ENCODE assay signal across 13 cellular contexts in the genomic region with DNA sequence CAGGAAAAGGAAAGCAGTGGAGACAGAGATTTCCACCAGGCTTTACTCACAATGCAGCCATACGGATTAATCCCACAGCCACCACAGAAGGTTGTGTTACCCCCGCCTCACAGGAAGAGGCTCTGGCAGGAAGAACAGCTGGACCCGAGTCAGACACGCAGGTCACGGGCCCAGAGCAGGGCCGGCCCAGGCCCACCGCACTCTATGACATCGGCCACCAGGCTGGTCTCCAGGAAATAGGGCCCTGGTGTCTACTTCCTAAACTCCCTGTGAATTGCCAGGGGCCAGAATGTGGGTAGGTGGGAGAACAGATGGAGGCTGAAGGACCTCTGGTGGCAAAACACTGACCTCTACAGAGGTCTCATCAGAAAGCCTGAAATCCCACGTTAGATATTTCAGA. TPM values are rescaled to one million over a fixed set of nuclear protein-coding genes. Genes with fewer than 3 reads are reported as not detected.
A peak's percentile ranks its signal among the peaks of the same experiment; 100 is the strongest.
DNase-seq lines count a peak whose midpoint lies in the region; ATAC-seq and TF ChIP-seq lines count a peak whose summit lies in the region.
"Had no signal": no experiment of that assay in that cellular context is flagged by ENCODE, and none has a peak within 500 bp of the region (broad histone marks: within the 10 kb centered on the region; RNA-seq: fewer than 3 reads in every experiment).

No MANE protein-coding gene starts in this region.

- no peak overlapping the region for H3K4me3 Mint-ChIP-seq in activated CD4-positive, alpha-beta T cell treated with anti-CD3 and anti-CD28 coated beads for 36 hours

- peak overlapping the region; percentile 60 for H4K8ac ChIP-seq in mesenchymal stem cell (ENCODE audit: low read length)

- H4K91ac ChIP-seq in mesenchymal stem cell (ENCODE audit: low read length): peak overlapping the region; percentile 52

- H2BK12ac ChIP-seq in mesenchymal stem cell (ENCODE audit: low read length in 2 of 2): no peak overlapping the region

- peak overlapping the region; percentile 92 for H2AK5ac ChIP-seq in mesenchymal stem cell (ENCODE audit: low read length, severe bottlenecking)

- H3K9ac ChIP-seq in adipocyte (ENCODE audit: low read length) (peak overlapping the region; percentile 71), mesenchymal stem cell (ENCODE audit: low read length) (peak overlapping the region; percentile 80), subcutaneous abdominal adipose tissue (ENCODE audit: low read length in 5 of 5) (peak overlapping the region in 4 of 5 donors; percentile 20 to 38 (median 29))

- H3K79me1 ChIP-seq in mesenchymal stem cell (replicated peaks; ENCODE audit: low read length, poor library complexity, severe bottlenecking): peaks cover 14% of the 10 kb centered on the region

- POLR2A ChIA-PET in activated CD4-positive, alpha-beta T cell treated with anti-CD3 and anti-CD28 coated beads for 36 hours (lab: Charles Lee): no interaction called here

- H3K36me3 ChIP-seq in adipocyte (ENCODE audit: control insufficient read depth, insufficient read depth, low read length, severe bottlenecking): peaks cover 45% of the 10 kb centered on the region
- peaks cover 37 to 47% of the 10 kb centered on the region in 2 experiments for H3K36me3 ChIP-seq in mesenchymal stem cell (ENCODE audit: control insufficient read depth in 1 of 2, insufficient read depth in 2 of 2, low read depth in 1 of 2, low read length in 2 of 2)
- H3K36me3 ChIP-seq in subcutaneous abdominal adipose tissue (ENCODE audit: control insufficient read depth in 5 of 5, insufficient read depth in 5 of 5, low read length in 5 of 5): peaks cover 0 to 44% (median 30%) of the 10 kb centered on the region in 5 donors

- H3K27ac ChIP-seq in mesenchymal stem cell (ENCODE audit: low read length, poor library complexity, severe bottlenecking) (peak overlapping the region; percentile 99), subcutaneous abdominal adipose tissue (ENCODE audit: low read depth, low read length) (peak overlapping the region; percentile 65), foreskin keratinocyte (no peak overlapping the region)

- no peaks in the 10 kb centered on the region for H3K9me3 Mint-ChIP-seq in activated CD4-positive, alpha-beta T cell treated with anti-CD3 and anti-CD28 coated beads for 36 hours (ENCODE audit: low read depth)

- DNase-seq in activated CD4-positive, alpha-beta T cell treated with anti-CD3 and anti-CD28 coated beads for 36 hours: no peak
- DNase-seq in activated CD4-positive, alpha-beta T cell treated with anti-CD3 and anti-CD28 coated beads for 4 hours: no peak
- DNase-seq in adipocyte (ENCODE audit: low read depth) (no peak), mesenchymal stem cell (peak; percentile 63), foreskin keratinocyte (no peak), COLO668 (lab: John Stamatoyannopoulos, UW; ENCODE audit: unreplicated experiment) (no peak)
- DNase-seq: activated CD4-positive, alpha-beta T cell treated with anti-CD3 and anti-CD28 coated beads, Interleukin-2, amount 50 U/mL, for 4 hours; effector CD8-positive, alpha-beta T cell; nucleus accumbens had no signal

- H3K9me3 ChIP-seq in adipocyte (ENCODE audit: control insufficient read depth, low read length) (no peaks in the 10 kb centered on the region), mesenchymal stem cell (ENCODE audit: control insufficient read depth, low read length) (no peaks in the 10 kb centered on the region), subcutaneous abdominal adipose tissue (ENCODE audit: control insufficient read depth in 5 of 5, low read length in 5 of 5) (no peaks in the 10 kb centered on the region)

- peaks cover 30% of the 10 kb centered on the region for H3K4me1 ChIP-seq in adipocyte (ENCODE audit: control insufficient read depth, insufficient read depth, low read length)
- peaks cover 38% of the 10 kb centered on the region for H3K4me1 ChIP-seq in mesenchymal stem cell (ENCODE audit: control insufficient read depth, insufficient read depth, low read depth, low read length)
- peaks cover 9 to 69% (median 47%) of the 10 kb centered on the region in 5 donors for H3K4me1 ChIP-seq in subcutaneous abdominal adipose tissue (ENCODE audit: control insufficient read depth in 5 of 5, insufficient read depth in 5 of 5, low read length in 5 of 5)
- H3K4me1 ChIP-seq in foreskin keratinocyte: peaks cover 16% of the 10 kb centered on the region

- no peak for ATAC-seq in activated CD4-positive, alpha-beta T cell treated with anti-CD3 and anti-CD28 coated beads for 36 hours
- ATAC-seq in GM18870 (IDR thresholded peaks at IDR 0.05; ENCODE audit: unreplicated experiment) (no peak), foreskin keratinocyte (no peak)

- peak overlapping the region; percentile 3 to 16 for H3K18ac ChIP-seq in mesenchymal stem cell (ENCODE audit: low read depth in 1 of 2, low read length in 2 of 2)

- peak overlapping the region in 1 of 2 experiments; percentile 53 for H3K14ac ChIP-seq in mesenchymal stem cell (ENCODE audit: low read length in 2 of 2)

- peak overlapping the region; percentile 74 for H2BK5ac ChIP-seq in mesenchymal stem cell (ENCODE audit: low read depth, low read length, poor library complexity, severe bottlenecking)

- CTCF ChIA-PET in activated CD4-positive, alpha-beta T cell treated with anti-CD3 and anti-CD28 coated beads for 36 hours (lab: Charles Lee): interaction anchor here (1.3 to 1.6 kb wide), 2 partner anchors 27 to 40 kb away, joined by 4 to 5 read pairs; no protein-coding TSS in a partner anchor

- no peak overlapping the region for H2BK120ac ChIP-seq in mesenchymal stem cell (ENCODE audit: low read depth, low read length)

- no peak overlapping the region for H3K4me3 ChIP-seq in adipocyte (ENCODE audit: low read length)
- H3K4me3 ChIP-seq in mesenchymal stem cell (ENCODE audit: insufficient read depth in 1 of 2, low read depth in 1 of 2, low read length in 2 of 2): no peak overlapping the region
- no peak overlapping the region for H3K4me3 ChIP-seq in subcutaneous abdominal adipose tissue (ENCODE audit: low read depth in 1 of 5, low read length in 5 of 5)

- peak overlapping the region; percentile 71 for H3K27ac Mint-ChIP-seq in activated CD4-positive, alpha-beta T cell treated with anti-CD3 and anti-CD28 coated beads for 36 hours

- intact Hi-C loops in activated CD4-positive, alpha-beta T cell treated with anti-CD3 and anti-CD28 coated beads for 36 hours (cut with DNase I, micrococcal nuclease): loop anchor here (10.0 kb wide), 2 partner anchors 48 to 268 kb away; no protein-coding TSS in a partner anchor

- H3K4me1 Mint-ChIP-seq in activated CD4-positive, alpha-beta T cell treated with anti-CD3 and anti-CD28 coated beads for 36 hours: peaks cover 28% of the 10 kb centered on the region

- TF ChIP-seq CTCF in foreskin keratinocyte (conservative IDR thresholded peaks at IDR 0.05): no peak

- H2BK15ac ChIP-seq in mesenchymal stem cell (ENCODE audit: low read depth, poor library complexity, severe bottlenecking): no peak overlapping the region

- H3K27me3 ChIP-seq in adipocyte (replicated peaks; ENCODE audit: control insufficient read depth, insufficient read depth, low read length) (no peaks in the 10 kb centered on the region), mesenchymal stem cell (ENCODE audit: control insufficient read depth in 1 of 2, insufficient read depth in 1 of 2, low read length in 2 of 2) (no peaks in the 10 kb centered on the region), subcutaneous abdominal adipose tissue (ENCODE audit: control insufficient read depth in 5 of 5, insufficient read depth in 4 of 5, low read length in 5 of 5) (no peaks in the 10 kb centered on the region), foreskin keratinocyte (no peaks in the 10 kb centered on the region)

- peak overlapping the region; percentile 13 to 20 for H3K4ac ChIP-seq in mesenchymal stem cell (ENCODE audit: low read depth in 1 of 2, low read length in 2 of 2)

- H3K27me3 Mint-ChIP-seq in activated CD4-positive, alpha-beta T cell treated with anti-CD3 and anti-CD28 coated beads for 36 hours: no peaks in the 10 kb centered on the region

- H3K23ac ChIP-seq in mesenchymal stem cell (ENCODE audit: low read length in 2 of 2): no peak overlapping the region

- H3K4me2 ChIP-seq in mesenchymal stem cell (ENCODE audit: low read length, poor library complexity, severe bottlenecking): no peak overlapping the region

- H2AFZ ChIP-seq in mesenchymal stem cell (ENCODE audit: low read depth, low read length): no peak overlapping the region

- peaks cover 16% of the 10 kb centered on the region for H3K36me3 Mint-ChIP-seq in activated CD4-positive, alpha-beta T cell treated with anti-CD3 and anti-CD28 coated beads for 36 hours (ENCODE audit: low read depth)

- 27% methylated on average over 8 of the region's 9 CpGs for WGBS in mesenchymal stem cell

RNA-seq across cellular contexts. Expression of a gene that starts 15.6 kb away (rescaled TPM):
- total RNA-seq in activated CD4-positive, alpha-beta T cell treated with anti-CD3 and anti-CD28 coated beads for 36 hours: 100 to 1,000 TPM in 1 of 2 experiments, 10 to 100 TPM in 1; 93.2 to 125 TPM
- 103 TPM for polyA plus RNA-seq in mesenchymal stem cell (2013, experiment 1 of 2)
- polyA plus RNA-seq in mesenchymal stem cell (2013, experiment 2 of 2): 105 TPM
- total RNA-seq in foreskin keratinocyte: 85.6 and 105 TPM in 2 replicates
- polyA plus RNA-seq in foreskin keratinocyte: 78.9 and 96.4 TPM in 2 replicates

RNA-seq across cellular contexts. Expression of a gene that starts 47.2 kb away (rescaled TPM):
- not detected for total RNA-seq in activated CD4-positive, alpha-beta T cell treated with anti-CD3 and anti-CD28 coated beads for 36 hours
- polyA plus RNA-seq in mesenchymal stem cell (2013, experiment 1 of 2): not detected
- not detected for polyA plus RNA-seq in mesenchymal stem cell (2013, experiment 2 of 2)
- not detected in 2 replicates for total RNA-seq in foreskin keratinocyte
- not detected in 2 replicates for polyA plus RNA-seq in foreskin keratinocyte
- total RNA-seq: NCI-H460, urinary bladder had no signal
- polyA plus RNA-seq: urinary bladder had no signal

Comparison
In these comparisons a context has a peak if more than half of its experiments do, and no peak if none do; other contexts are left out.
1. H3K9ac ChIP-seq: peak in every context shown above with its lines; median percentile 80 in mesenchymal stem cell; 71 in adipocyte; 29 in subcutaneous abdominal adipose tissue.